34 cellular contexts compared by ENCODE assay signal in genomic region chr11:124511739-124512138, GRCh38. TPM values are rescaled to one million over a fixed set of nuclear protein-coding genes. Genes with fewer than 3 reads are reported as not detected.
"Had no signal": no experiment of that assay in that cellular context is flagged by ENCODE, and none has a peak within 500 bp of the region (broad histone marks: within the 10 kb centered on the region; RNA-seq: fewer than 3 reads in every experiment).

No MANE protein-coding gene starts in this region.

- ATAC-seq: foreskin keratinocyte; gastroesophageal sphincter; heart left ventricle; left lobe of liver; natural killer cell; psoas muscle; right cardiac atrium; stimulated activated effector memory CD8-positive, alpha-beta T cell treated with anti-CD3 and anti-CD28 coated beads, Interleukin-12 subunit alpha, Interleukin-12 subunit beta, amount 100 ng/mL, for 72 hours had no signal

- DNase-seq: effector memory CD4-positive, alpha-beta T cell; foreskin keratinocyte; heart left ventricle; kidney; natural killer cell; occipital lobe; ovary; posterior cingulate gyrus; psoas muscle; right cardiac atrium; sigmoid colon; stimulated activated CD4-positive, alpha-beta T cell treated with anti-CD3 and anti-CD28 coated beads, Interleukin-2, amount 100 ng/mL, for 24 hours; stimulated activated CD4-positive, alpha-beta T cell treated with anti-CD3 and anti-CD28 coated beads, Interleukin-4, amount 100 ng/mL, for 24 hours; stimulated activated naive CD4-positive, alpha-beta T cell treated with Interleukin-2 at 50 U/mL for 16 hours; stomach; thyroid gland; trophoblast cell had no signal

RNA-seq across cellular contexts. Expression of gene OR8B12, which starts 31.7 kb away (rescaled TPM):
- total RNA-seq: endothelial cell of umbilical vein, epithelial cell of proximal tubule, esophagus muscularis mucosa, fibroblast of lung, foreskin keratinocyte, gastroesophageal sphincter, heart left ventricle, hepatocyte, kidney, left lobe of liver, liver, lung, mononuclear cell, natural killer cell, occipital lobe, ovary, psoas muscle, renal cortical epithelial cell, right cardiac atrium, sigmoid colon, skeletal muscle tissue, stomach, subcutaneous adipose tissue, temporal lobe, thyroid gland, ureter, vagina had no signal

RNA-seq across cellular contexts. Expression of gene OR8A1, which starts 58.1 kb away (rescaled TPM):
- total RNA-seq: endothelial cell of umbilical vein, epithelial cell of proximal tubule, esophagus muscularis mucosa, fibroblast of lung, foreskin keratinocyte, gastroesophageal sphincter, heart left ventricle, hepatocyte, kidney, left lobe of liver, liver, lung, mononuclear cell, natural killer cell, occipital lobe, ovary, psoas muscle, renal cortical epithelial cell, right cardiac atrium, sigmoid colon, skeletal muscle tissue, stomach, subcutaneous adipose tissue, temporal lobe, thyroid gland, ureter, vagina had no signal
